33 cellular contexts compared by ENCODE assay signal in the genomic region with DNA sequence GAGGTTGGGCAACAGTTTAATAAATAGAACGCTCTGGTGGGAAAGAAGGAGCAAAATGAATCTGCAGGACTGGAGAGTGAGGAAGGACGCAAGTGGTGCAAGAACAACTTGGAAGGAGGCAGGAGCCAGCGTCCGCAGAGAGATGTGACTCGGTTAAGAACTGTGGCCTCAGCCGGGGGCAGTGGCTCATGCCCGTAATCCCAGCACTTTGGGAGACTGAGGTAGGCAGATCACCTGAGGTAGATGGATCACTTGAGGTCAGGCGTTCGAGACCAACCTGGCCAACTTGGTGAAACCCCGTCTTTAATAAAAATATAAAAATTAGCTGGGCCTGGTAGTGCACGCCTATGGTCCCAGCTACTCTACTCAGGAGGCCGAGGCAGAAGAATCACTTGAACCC.
"Had no signal": no experiment of that assay in that cellular context is flagged by ENCODE, and none has a peak within 500 bp of the region (broad histone marks: within the 10 kb centered on the region; RNA-seq: fewer than 3 reads in every experiment).

No MANE protein-coding gene starts in this region.

- H3K27me3 ChIP-seq: MG63 had no signal

- DNase-seq: Karpas-422, Kasumi-1, MG63, MM.1S, MV-4-11, NCI-H1048, NCI-H1092, NCI-H1092 treated with DMSO at 0.1 percent for 48 hours, NCI-H1105, NCI-H1105 treated with DMSO at 0.1 percent for 48 hours, NCI-H1417, NCI-H1417 treated with DMSO at 0.1 percent for 48 hours, NCI-H1436, NCI-H1436 treated with DMSO at 0.1 percent for 48 hours, NCI-H146, NCI-H1694, NCI-H1694 treated with DMSO at 0.1 percent for 48 hours, NCI-H187, NCI-H187 treated with DMSO at 0.1 percent for 48 hours, NCI-H1930, NCI-H2029, NCI-H2029 treated with DMSO at 0.1 percent for 48 hours, NCI-H2081, NCI-H2081 treated with DMSO at 0.1 percent for 48 hours, NCI-H2107, NCI-H2171, NCI-H2227 treated with DMSO at 0.1 percent for 48 hours, NCI-H226, NCI-H345, NCI-H446, NCI-H446 treated with DMSO at 0.1 percent for 48 hours, NCI-H510A, NCI-H510A treated with DMSO at 0.1 percent for 48 hours had no signal

- H3K4me3 ChIP-seq: MG63 had no signal

- H3K9me3 ChIP-seq: MG63 had no signal

- H3K36me3 ChIP-seq: MG63 had no signal
